Comparison of ENCODE assay signal across 14 cellular contexts in the genomic region with DNA sequence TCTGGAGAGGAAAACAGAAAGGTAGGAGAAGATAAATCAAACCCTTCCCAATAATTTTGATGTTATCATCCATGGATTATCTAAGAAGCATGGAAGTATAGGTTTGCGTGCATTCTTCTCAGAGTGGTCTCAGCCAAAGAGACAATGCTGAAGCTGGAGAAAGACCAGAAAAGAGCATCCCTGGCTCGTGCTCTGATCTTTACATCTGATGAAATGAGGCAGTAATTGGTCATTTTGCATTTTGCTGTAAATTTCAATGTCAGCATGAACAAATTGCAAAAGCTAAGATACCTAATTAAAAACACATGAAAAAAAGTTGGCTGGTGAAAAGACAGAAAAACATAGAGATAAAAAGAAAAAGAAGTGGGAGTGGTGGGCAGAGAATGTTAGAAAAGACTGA.
DNase-seq lines count a peak whose midpoint lies in the region; ATAC-seq and TF ChIP-seq lines count a peak whose summit lies in the region.
"Had no signal": no experiment of that assay in that cellular context is flagged by ENCODE, and none has a peak within 500 bp of the region (broad histone marks: within the 10 kb centered on the region; RNA-seq: fewer than 3 reads in every experiment).

No MANE protein-coding gene starts in this region.

- peak overlapping the region; percentile 1 for H3K27ac Mint-ChIP-seq in progenitor cell of endocrine pancreas
- H3K27ac Mint-ChIP-seq in naive thymus-derived CD4-positive, alpha-beta T cell: peak overlapping the region in 2 of 9 donors; percentile 16 to 28
- H3K27ac Mint-ChIP-seq: HFFc6 had no signal

- H3K36me3 ChIP-seq in naive thymus-derived CD4-positive, alpha-beta T cell (ENCODE audit: control insufficient read depth in 2 of 3, insufficient read depth in 3 of 3, low read length in 3 of 3): peaks cover 0 to 9% (median 0%) of the 10 kb centered on the region in 3 experiments

- no peaks in the 10 kb centered on the region for H3K9me3 Mint-ChIP-seq in progenitor cell of endocrine pancreas (ENCODE audit: low read depth)
- H3K9me3 Mint-ChIP-seq in naive thymus-derived CD4-positive, alpha-beta T cell: peaks cover 0 to 5% (median 0%) of the 10 kb centered on the region in 11 donors
- H3K9me3 Mint-ChIP-seq: HFFc6 had no signal

- H3K4me3 Mint-ChIP-seq in progenitor cell of endocrine pancreas (ENCODE audit: low read depth): no peak overlapping the region
- no peak overlapping the region for H3K4me3 Mint-ChIP-seq in naive thymus-derived CD4-positive, alpha-beta T cell
- H3K4me3 Mint-ChIP-seq: CD4-positive, CD25-positive, alpha-beta regulatory T cell; HFFc6 had no signal

- no peak for TF ChIP-seq CTCF in AG10803 (conservative IDR thresholded peaks at IDR 0.05; ENCODE audit: low read length)
- TF ChIP-seq CTCF in progenitor cell of endocrine pancreas (IDR thresholded peaks at IDR 0.05; ENCODE audit: unreplicated experiment): no peak

- H3K36me3 Mint-ChIP-seq in progenitor cell of endocrine pancreas (ENCODE audit: insufficient read depth): peaks cover 6% of the 10 kb centered on the region
- H3K36me3 Mint-ChIP-seq in naive thymus-derived CD4-positive, alpha-beta T cell: peaks cover 4 to 48% (median 38%) of the 10 kb centered on the region in 5 donors

- no peak overlapping the region for H3K27ac ChIP-seq in naive thymus-derived CD4-positive, alpha-beta T cell (ENCODE audit: low read depth, low read length)
- H3K27ac ChIP-seq: BLaER1 treated with 17β-estradiol and CSF1 and Interleukin-3, amounts not matched to agents 10 nM and 100 nM had no signal

- ATAC-seq in SK-N-SH treated with all-trans-retinoic acid at 6 μM for 48 hours: no peak
- no peak for ATAC-seq in naive thymus-derived CD4-positive, alpha-beta T cell

- H3K4me1 Mint-ChIP-seq in progenitor cell of endocrine pancreas (ENCODE audit: low read depth): no peaks in the 10 kb centered on the region
- peaks cover 6 to 22% (median 16%) of the 10 kb centered on the region in 7 donors for H3K4me1 Mint-ChIP-seq in naive thymus-derived CD4-positive, alpha-beta T cell

- no peaks in the 10 kb centered on the region for H3K9me3 ChIP-seq in naive thymus-derived CD4-positive, alpha-beta T cell (ENCODE audit: control insufficient read depth in 2 of 3, low read length in 3 of 3)
- H3K9me3 ChIP-seq: BLaER1 treated with 17β-estradiol and CSF1 and Interleukin-3, amounts not matched to agents 10 nM and 100 nM had no signal

- no peak overlapping the region for H3K4me3 ChIP-seq in AG10803 (ENCODE audit: low read length)
- H3K4me3 ChIP-seq in naive thymus-derived CD4-positive, alpha-beta T cell (ENCODE audit: low read length): no peak overlapping the region
- H3K4me3 ChIP-seq: BLaER1 treated with 17β-estradiol and CSF1 and Interleukin-3, amounts not matched to agents 10 nM and 100 nM had no signal

- peak; percentile 34 for DNase-seq in AG10803 (ENCODE audit: low read depth)
- peak; percentile 2 for DNase-seq in fibroblast of gingiva (ENCODE audit: low read depth)
- DNase-seq in progenitor cell of endocrine pancreas (ENCODE audit: low spot score, unreplicated experiment): no peak
- DNase-seq in NCI-H128 (lab: John Stamatoyannopoulos, UW; ENCODE audit: unreplicated experiment): no peak
- DNase-seq in naive thymus-derived CD4-positive, alpha-beta T cell: no peak
- DNase-seq in activated T-cell treated with anti-CD3 and anti-CD28 coated beads, Interleukin-2, amount 50 U/mL, for 48 hours: no peak
- DNase-seq: 8988T; CD4-positive, CD25-positive, alpha-beta regulatory T cell; DMS53; GF-D8; HCEC 1CT; HFFc6 had no signal

- H3K27me3 ChIP-seq in naive thymus-derived CD4-positive, alpha-beta T cell (ENCODE audit: control insufficient read depth in 2 of 2, insufficient read depth in 2 of 2, low read length in 2 of 2): no peaks in the 10 kb centered on the region
- H3K27me3 ChIP-seq: BLaER1 treated with 17β-estradiol and CSF1 and Interleukin-3, amounts not matched to agents 10 nM and 100 nM had no signal

- H3K4me1 ChIP-seq in naive thymus-derived CD4-positive, alpha-beta T cell (ENCODE audit: control insufficient read depth in 2 of 2, insufficient read depth in 2 of 2, low read length in 2 of 2): peaks cover 4% of the 10 kb centered on the region in 2 donors

- CTCF ChIA-PET in naive thymus-derived CD4-positive, alpha-beta T cell (lab: Charles Lee): no interaction called here

- no peaks in the 10 kb centered on the region for H3K27me3 Mint-ChIP-seq in progenitor cell of endocrine pancreas
- no peaks in the 10 kb centered on the region for H3K27me3 Mint-ChIP-seq in naive thymus-derived CD4-positive, alpha-beta T cell
- H3K27me3 Mint-ChIP-seq: CD4-positive, CD25-positive, alpha-beta regulatory T cell had no signal

- POLR2A ChIA-PET in naive thymus-derived CD4-positive, alpha-beta T cell (lab: Charles Lee): no interaction called here

- intact Hi-C loops in naive thymus-derived CD4-positive, alpha-beta T cell (cut with micrococcal nuclease): no loop called here

TF ChIP-seq in SK-N-SH treated with all-trans-retinoic acid at 6 μM for 48 hours, 23 proteins besides CTCF, POLR2A, EP300 and RAD21:
- TF ChIP-seq ARNTL (CRISPR knock-in tag; IDR thresholded peaks at IDR 0.05; ENCODE audit: borderline replicate concordance, low read depth): no peak
- no peak for TF ChIP-seq OSR1 (CRISPR knock-in tag; IDR thresholded peaks at IDR 0.05)
- no peak for TF ChIP-seq BACH2 (CRISPR knock-in tag; IDR thresholded peaks at IDR 0.05; ENCODE audit: borderline replicate concordance)
- TF ChIP-seq, protein P1, sequence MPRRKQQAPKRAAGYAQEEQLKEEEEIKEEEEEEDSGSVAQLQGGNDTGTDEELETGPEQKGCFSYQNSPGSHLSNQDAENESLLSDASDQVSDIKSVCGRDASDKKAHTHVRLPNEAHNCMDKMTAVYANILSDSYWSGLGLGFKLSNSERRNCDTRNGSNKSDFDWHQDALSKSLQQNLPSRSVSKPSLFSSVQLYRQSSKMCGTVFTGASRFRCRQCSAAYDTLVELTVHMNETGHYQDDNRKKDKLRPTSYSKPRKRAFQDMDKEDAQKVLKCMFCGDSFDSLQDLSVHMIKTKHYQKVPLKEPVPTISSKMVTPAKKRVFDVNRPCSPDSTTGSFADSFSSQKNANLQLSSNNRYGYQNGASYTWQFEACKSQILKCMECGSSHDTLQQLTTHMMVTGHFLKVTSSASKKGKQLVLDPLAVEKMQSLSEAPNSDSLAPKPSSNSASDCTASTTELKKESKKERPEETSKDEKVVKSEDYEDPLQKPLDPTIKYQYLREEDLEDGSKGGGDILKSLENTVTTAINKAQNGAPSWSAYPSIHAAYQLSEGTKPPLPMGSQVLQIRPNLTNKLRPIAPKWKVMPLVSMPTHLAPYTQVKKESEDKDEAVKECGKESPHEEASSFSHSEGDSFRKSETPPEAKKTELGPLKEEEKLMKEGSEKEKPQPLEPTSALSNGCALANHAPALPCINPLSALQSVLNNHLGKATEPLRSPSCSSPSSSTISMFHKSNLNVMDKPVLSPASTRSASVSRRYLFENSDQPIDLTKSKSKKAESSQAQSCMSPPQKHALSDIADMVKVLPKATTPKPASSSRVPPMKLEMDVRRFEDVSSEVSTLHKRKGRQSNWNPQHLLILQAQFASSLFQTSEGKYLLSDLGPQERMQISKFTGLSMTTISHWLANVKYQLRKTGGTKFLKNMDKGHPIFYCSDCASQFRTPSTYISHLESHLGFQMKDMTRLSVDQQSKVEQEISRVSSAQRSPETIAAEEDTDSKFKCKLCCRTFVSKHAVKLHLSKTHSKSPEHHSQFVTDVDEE (CRISPR knock-in tag; IDR thresholded peaks at IDR 0.05): peak; percentile 68; the same call in 1 of the 2 replicates
- TF ChIP-seq TCF4 (CRISPR knock-in tag; IDR thresholded peaks at IDR 0.05; ENCODE audit: borderline replicate concordance): 0 out of 2 replicates have a peak, but pooled peaks have one; percentile 50

Comparison
In these comparisons a context has a peak if more than half of its experiments do, and no peak if none do; other contexts are left out.
1. DNase-seq: peak in AG10803 (single experiment) and fibroblast of gingiva (single experiment); none in progenitor cell of endocrine pancreas (single experiment), NCI-H128 (single experiment), naive thymus-derived CD4-positive, alpha-beta T cell (0 of 9) and activated T-cell treated with anti-CD3 and anti-CD28 coated beads, Interleukin-2, amount 50 U/mL, for 48 hours (0 of 2).